In genomic region chr1:37922767-37923550, GRCh38 we compare ENCODE assay signal across 1 cellular context.
TF ChIP-seq lines count a peak whose summit lies in the region.

No MANE protein-coding gene starts in this region.

TF ChIP-seq in SK-N-SH, 30 proteins besides CTCF, POLR2A, EP300 and RAD21 (continued from another document):
- no peak for TF ChIP-seq USF1 (IDR thresholded peaks at IDR 0.05; ENCODE audit: borderline replicate concordance, low read depth)
- TF ChIP-seq MAX (IDR thresholded peaks at IDR 0.05; ENCODE audit: low read depth), result no peak
- no peak for TF ChIP-seq SMC3 (IDR thresholded peaks at IDR 0.05; ENCODE audit: low read depth, low read length)
- no peak for TF ChIP-seq SIN3A (IDR thresholded peaks at IDR 0.05; ENCODE audit: borderline replicate concordance, low read depth, low read length)
- no peak for TF ChIP-seq EZH2phosphoT487 (IDR thresholded peaks at IDR 0.05; ENCODE audit: borderline replicate concordance, low read depth)
